ENCODE assay signal across 8 cellular contexts in genomic region chr6:16540383-16540782, GRCh38.
DNase-seq lines count a peak whose midpoint lies in the region; ATAC-seq, FAIRE-seq and TF ChIP-seq lines count a peak whose summit lies in the region.
"Not testable (repeated sequence)": the region's sequence is repeated elsewhere in the genome, so short reads cannot be mapped to it uniquely, and the experiment has no call there.

No MANE protein-coding gene starts in this region.

- peak; percentile 28 for FAIRE-seq in GM19239 (lab: Jason Lieb, UNC)
- FAIRE-seq in K562 (lab: Jason Lieb, UNC); HepG2 (lab: Jason Lieb, UNC): not testable (repeated sequence)

- ATAC-seq in GM21390 (IDR thresholded peaks at IDR 0.05; ENCODE audit: unreplicated experiment), result peak; percentile 16
- not testable (repeated sequence) for ATAC-seq in activated naive CD8-positive, alpha-beta T cell treated with anti-CD3 and anti-CD28 coated beads, Interleukin-2, amount 50 U/mL, for 24 hours; K562; HepG2

- not testable (repeated sequence) for H3K9ac ChIP-seq in K562 (ENCODE audit: insufficient read depth in 1 of 2, low read depth in 2 of 2, low read length in 2 of 2); HepG2 (ENCODE audit: insufficient read depth, low read depth, low read length)

- H3K4me2 ChIP-seq in K562 (ENCODE audit: insufficient read depth, low read length); HepG2 (ENCODE audit: low read depth, low read length): not testable (repeated sequence)

- H3K27ac Mint-ChIP-seq in activated T-helper 1 cell treated with anti-CD3 and anti-CD28 coated beads, Interleukin-12 subunit alpha, Interleukin-12 subunit beta, Interleukin-2, Interleukin-4 antibody, amounts not matched to agents 30 ng/mL and 10 ng/mL and 1 ng/mL, durations not matched to agents 14 hours and 24 hours and 36 hours, result peak overlapping the region; percentile 23
- H3K27ac Mint-ChIP-seq in activated T-helper 2 cell treated with anti-CD3 and anti-CD28 coated beads, Interferon-gamma antibody, Interleukin-2, Interleukin-4, amounts not matched to agents 10 μg/mL and 5 μg/mL and 100 μg/mL, durations not matched to agents 14 hours and 24 hours and 36 hours, result peak overlapping the region; percentile 58
- peak overlapping the region; percentile 38 for H3K27ac Mint-ChIP-seq in activated naive CD8-positive, alpha-beta T cell treated with anti-CD3 and anti-CD28 coated beads, Interleukin-2, amount 50 U/mL, for 24 hours

- not testable (repeated sequence) for H3K79me2 ChIP-seq in K562 (ENCODE audit: control insufficient read depth, insufficient read depth, low read length); HepG2 (ENCODE audit: insufficient read depth, low read length)

- H3K4me1 Mint-ChIP-seq in activated T-helper 1 cell treated with anti-CD3 and anti-CD28 coated beads, Interleukin-12 subunit alpha, Interleukin-12 subunit beta, Interleukin-2, Interleukin-4 antibody, amounts not matched to agents 30 ng/mL and 10 ng/mL and 1 ng/mL, durations not matched to agents 14 hours and 24 hours and 36 hours (ENCODE audit: low read depth), result peaks cover 50% of the 10 kb centered on the region
- H3K4me1 Mint-ChIP-seq in activated T-helper 2 cell treated with anti-CD3 and anti-CD28 coated beads, Interferon-gamma antibody, Interleukin-2, Interleukin-4, amounts not matched to agents 10 μg/mL and 5 μg/mL and 100 μg/mL, durations not matched to agents 14 hours and 24 hours and 36 hours (ENCODE audit: low read depth), result peaks cover 46% of the 10 kb centered on the region
- H3K4me1 Mint-ChIP-seq in activated naive CD8-positive, alpha-beta T cell treated with anti-CD3 and anti-CD28 coated beads, Interleukin-2, amount 50 U/mL, for 24 hours, result peaks cover 38% of the 10 kb centered on the region

- H3K4me3 Mint-ChIP-seq in activated T-helper 1 cell treated with anti-CD3 and anti-CD28 coated beads, Interleukin-12 subunit alpha, Interleukin-12 subunit beta, Interleukin-2, Interleukin-4 antibody, amounts not matched to agents 30 ng/mL and 10 ng/mL and 1 ng/mL, durations not matched to agents 14 hours and 24 hours and 36 hours; activated T-helper 2 cell treated with anti-CD3 and anti-CD28 coated beads, Interferon-gamma antibody, Interleukin-2, Interleukin-4, amounts not matched to agents 10 μg/mL and 5 μg/mL and 100 μg/mL, durations not matched to agents 14 hours and 24 hours and 36 hours (ENCODE audit: low read depth); activated naive CD8-positive, alpha-beta T cell treated with anti-CD3 and anti-CD28 coated beads, Interleukin-2, amount 50 U/mL, for 24 hours: not testable (repeated sequence)

- not testable (repeated sequence) for H4K20me1 ChIP-seq in K562 (replicated peaks; ENCODE audit: control insufficient read depth, insufficient read depth, low read length); HepG2 (ENCODE audit: insufficient read depth, low read length)

- not testable (repeated sequence) for H3K9me1 ChIP-seq in K562 (ENCODE audit: control insufficient read depth, insufficient read depth, low read length)

- CTCF ChIA-PET in K562 (lab: Yijun Ruan, JAX; ENCODE audit: low intra/inter-chr PET ratio); HepG2 (lab: Yijun Ruan, JAX; ENCODE audit: low intra/inter-chr PET ratio, low total read pairs): not testable (repeated sequence)

- peaks cover 23% of the 10 kb centered on the region for H3K36me3 Mint-ChIP-seq in activated T-helper 1 cell treated with anti-CD3 and anti-CD28 coated beads, Interleukin-12 subunit alpha, Interleukin-12 subunit beta, Interleukin-2, Interleukin-4 antibody, amounts not matched to agents 30 ng/mL and 10 ng/mL and 1 ng/mL, durations not matched to agents 14 hours and 24 hours and 36 hours (ENCODE audit: low read depth)
- peaks cover 22% of the 10 kb centered on the region for H3K36me3 Mint-ChIP-seq in activated T-helper 2 cell treated with anti-CD3 and anti-CD28 coated beads, Interferon-gamma antibody, Interleukin-2, Interleukin-4, amounts not matched to agents 10 μg/mL and 5 μg/mL and 100 μg/mL, durations not matched to agents 14 hours and 24 hours and 36 hours (ENCODE audit: low read depth)
- H3K36me3 Mint-ChIP-seq in activated naive CD8-positive, alpha-beta T cell treated with anti-CD3 and anti-CD28 coated beads, Interleukin-2, amount 50 U/mL, for 24 hours (ENCODE audit: low read depth), result not testable (repeated sequence)

- not testable (repeated sequence) for H3K27ac ChIP-seq in K562 (ENCODE audit: extremely low read depth, low read depth, low read length); HepG2 (ENCODE audit: extremely low read length, insufficient read depth, low read length)
- peak overlapping the region in 2 of 3 donors; percentile 2 to 96 for H3K27ac ChIP-seq in thyroid gland

- not testable (repeated sequence) for TF ChIP-seq CTCF in K562 (IDR thresholded peaks at IDR 0.05 in 2 of 3, conservative IDR thresholded peaks at IDR 0.05 in 1 of 3; ENCODE audit: insufficient read depth in 2 of 3, low read depth in 1 of 3, low read length in 3 of 3); HepG2 (CRISPR knock-in tag; IDR thresholded peaks at IDR 0.05); thyroid gland (IDR thresholded peaks at IDR 0.05)

- DNase-seq in GM19239 (ENCODE audit: insufficient read length, low spot score); activated T-helper 1 cell treated with anti-CD3 and anti-CD28 coated beads, Interleukin-12 subunit alpha, Interleukin-12 subunit beta, Interleukin-2, Interleukin-4 antibody, amounts not matched to agents 30 ng/mL and 10 ng/mL and 1 ng/mL, durations not matched to agents 14 hours and 24 hours and 36 hours (ENCODE audit: low spot score); activated T-helper 2 cell treated with anti-CD3 and anti-CD28 coated beads, Interferon-gamma antibody, Interleukin-2, Interleukin-4, amounts not matched to agents 10 μg/mL and 5 μg/mL and 100 μg/mL, durations not matched to agents 14 hours and 24 hours and 36 hours (ENCODE audit: low spot score); activated naive CD8-positive, alpha-beta T cell treated with anti-CD3 and anti-CD28 coated beads, Interleukin-2, amount 50 U/mL, for 24 hours; K562 (ENCODE audit: extremely low read depth in 1 of 4, low spot score in 3 of 4); HepG2 (ENCODE audit: low spot score); thyroid gland: not testable (repeated sequence)

- TF ChIP-seq POLR2A in K562 (conservative IDR thresholded peaks at IDR 0.05); HepG2 (IDR thresholded peaks at IDR 0.05; ENCODE audit: insufficient read depth in 1 of 2, low read depth in 2 of 2, low read length in 2 of 2); thyroid gland (IDR thresholded peaks at IDR 0.05): not testable (repeated sequence)

- POLR2A ChIA-PET in K562 (lab: Yijun Ruan, JAX), result interaction anchor here (1.0 kb wide), 1 partner anchor 25 kb away, joined by 5 read pairs; no protein-coding TSS in a partner anchor
- POLR2A ChIA-PET in HepG2 (lab: Yijun Ruan, JAX), result not testable (repeated sequence)

- not testable (repeated sequence) for BruUV-seq in K562 (replicated peaks; lab: Mats Ljungman, UMichigan); HepG2 (replicated peaks; lab: Mats Ljungman, UMichigan)

- TF ChIP-seq RAD21 in K562 (CRISPR knock-in tag; conservative IDR thresholded peaks at IDR 0.05 in 1 of 2, IDR thresholded peaks at IDR 0.05 in 1 of 2); HepG2 (CRISPR knock-in tag; IDR thresholded peaks at IDR 0.05): not testable (repeated sequence)

- in situ Hi-C loops in K562 (cut with MboI); HepG2 (cut with HindIII; ENCODE audit: extremely low pct_ligation_motif_present, low pct_unique_long_range_greater_than_20kb): not testable (repeated sequence)

- not testable (repeated sequence) for H3K4me1 ChIP-seq in K562 (replicated peaks in 1 of 2; ENCODE audit: control insufficient read depth in 2 of 2, insufficient read depth in 2 of 2, low read length in 2 of 2)
- H3K4me1 ChIP-seq in HepG2 (ENCODE audit: insufficient read depth, low read length) (peaks cover 26% of the 10 kb centered on the region), thyroid gland (peaks cover 29 to 46% of the 10 kb centered on the region in 2 donors)

- not testable (repeated sequence) for TF ChIP-seq EP300 in K562 (IDR thresholded peaks at IDR 0.05; ENCODE audit: low read length); HepG2 (IDR thresholded peaks at IDR 0.05; ENCODE audit: low read depth in 2 of 2, low read length in 2 of 2); HepG2 (CRISPR knock-in tag; IDR thresholded peaks at IDR 0.05; ENCODE audit: borderline replicate concordance)

- H3K36me3 ChIP-seq in K562 (ENCODE audit: control insufficient read depth, insufficient read depth, low read length); HepG2 (replicated peaks in 1 of 2; ENCODE audit: control insufficient read depth in 1 of 2, insufficient read depth in 2 of 2, low read length in 2 of 2); thyroid gland: not testable (repeated sequence)

- not testable (repeated sequence) for H3K9me3 ChIP-seq in K562 (replicated peaks; ENCODE audit: control insufficient read depth, insufficient read depth, low read depth, low read length); HepG2 (ENCODE audit: low read length); thyroid gland

- WGBS in K562 (ENCODE audit: insufficient coverage, low coverage, missing lambda C conversion rate), result 0% methylated on average over 4 of the region's 4 CpGs
- 96% methylated on average over 3 of the region's 4 CpGs for WGBS in HepG2 (ENCODE audit: low lambda C conversion rate)
- WGBS in thyroid gland, 2 donors, result 93 to 98% methylated on average over 4 of the region's 4 CpGs

- not testable (repeated sequence) for H2AFZ ChIP-seq in K562 (ENCODE audit: low read depth, low read length); HepG2 (ENCODE audit: low read length)

- peaks cover 5 to 33% of the 10 kb centered on the region in 2 experiments; a peak in 3 of 5 replicates for H3K27me3 ChIP-seq in K562 (ENCODE audit: control insufficient read depth in 2 of 2, insufficient read depth in 2 of 2, low read length in 2 of 2)
- not testable (repeated sequence) for H3K27me3 ChIP-seq in HepG2 (ENCODE audit: control insufficient read depth in 1 of 2, insufficient read depth in 2 of 2, low read length in 2 of 2); thyroid gland

- H3K27me3 Mint-ChIP-seq in activated T-helper 1 cell treated with anti-CD3 and anti-CD28 coated beads, Interleukin-12 subunit alpha, Interleukin-12 subunit beta, Interleukin-2, Interleukin-4 antibody, amounts not matched to agents 30 ng/mL and 10 ng/mL and 1 ng/mL, durations not matched to agents 14 hours and 24 hours and 36 hours (ENCODE audit: insufficient read depth); activated T-helper 2 cell treated with anti-CD3 and anti-CD28 coated beads, Interferon-gamma antibody, Interleukin-2, Interleukin-4, amounts not matched to agents 10 μg/mL and 5 μg/mL and 100 μg/mL, durations not matched to agents 14 hours and 24 hours and 36 hours (ENCODE audit: low read depth); activated naive CD8-positive, alpha-beta T cell treated with anti-CD3 and anti-CD28 coated beads, Interleukin-2, amount 50 U/mL, for 24 hours: not testable (repeated sequence)

- H3K9me3 Mint-ChIP-seq in activated T-helper 1 cell treated with anti-CD3 and anti-CD28 coated beads, Interleukin-12 subunit alpha, Interleukin-12 subunit beta, Interleukin-2, Interleukin-4 antibody, amounts not matched to agents 30 ng/mL and 10 ng/mL and 1 ng/mL, durations not matched to agents 14 hours and 24 hours and 36 hours; activated T-helper 2 cell treated with anti-CD3 and anti-CD28 coated beads, Interferon-gamma antibody, Interleukin-2, Interleukin-4, amounts not matched to agents 10 μg/mL and 5 μg/mL and 100 μg/mL, durations not matched to agents 14 hours and 24 hours and 36 hours; activated naive CD8-positive, alpha-beta T cell treated with anti-CD3 and anti-CD28 coated beads, Interleukin-2, amount 50 U/mL, for 24 hours: not testable (repeated sequence)

- intact Hi-C loops in activated T-helper 1 cell treated with anti-CD3 and anti-CD28 coated beads, Interleukin-12 subunit alpha, Interleukin-12 subunit beta, Interleukin-2, Interleukin-4 antibody, amounts not matched to agents 30 ng/mL and 10 ng/mL and 1 ng/mL, durations not matched to agents 14 hours and 24 hours and 36 hours (cut with micrococcal nuclease); K562 (cut with micrococcal nuclease); HepG2 (cut with micrococcal nuclease; ENCODE audit: unreplicated experiment); thyroid gland (cut with DNase I): not testable (repeated sequence)
- intact Hi-C loops in activated T-helper 2 cell treated with anti-CD3 and anti-CD28 coated beads, Interferon-gamma antibody, Interleukin-2, Interleukin-4, amounts not matched to agents 10 μg/mL and 5 μg/mL and 100 μg/mL, durations not matched to agents 14 hours and 24 hours and 36 hours (cut with micrococcal nuclease), result loop anchor here (2.0 kb wide), 2 partner anchors 58 to 62 kb away; no protein-coding TSS in a partner anchor

- H3K4me3 ChIP-seq in K562; HepG2 (replicated peaks in 1 of 3; ENCODE audit: insufficient read depth in 1 of 3, low read depth in 2 of 3, low read length in 3 of 3); thyroid gland (replicated peaks in 1 of 3): not testable (repeated sequence)
